Comparison of ENCODE assay signal across 13 cellular contexts in genomic region chr12:94276725-94277124, GRCh38.
A peak's percentile ranks its signal among the peaks of the same experiment; 100 is the strongest.
DNase-seq lines count a peak whose midpoint lies in the region; ATAC-seq and TF ChIP-seq lines count a peak whose summit lies in the region.
"Had no signal": no experiment of that assay in that cellular context is flagged by ENCODE, and none has a peak within 500 bp of the region (broad histone marks: within the 10 kb centered on the region; RNA-seq: fewer than 3 reads in every experiment).

No MANE protein-coding gene starts in this region.

- H3K36me3 ChIP-seq in right lobe of liver (no peaks in the 10 kb centered on the region), vagina (no peaks in the 10 kb centered on the region)

- H3K4me3 ChIP-seq in right lobe of liver: no peak overlapping the region
- no peak overlapping the region for H3K4me3 ChIP-seq in vagina
- H3K4me3 ChIP-seq: GM23248 had no signal

- ATAC-seq in right lobe of liver: peak; percentile 71 to 86 (median 75)
- no peak for ATAC-seq in HG02981 (IDR thresholded peaks at IDR 0.05; ENCODE audit: unreplicated experiment)
- ATAC-seq: HCT116 had no signal

- intact Hi-C loops in right lobe of liver (cut with DNase I): no loop called here
- intact Hi-C loops in vagina (cut with DNase I): no loop called here

- TF ChIP-seq CTCF in right lobe of liver (IDR thresholded peaks at IDR 0.05) (no peak), vagina (IDR thresholded peaks at IDR 0.05) (no peak)

- DNase-seq in amniotic epithelial cell (ENCODE audit: low read depth) (peak; percentile 12), islet precursor cell (peak; percentile 43), right lobe of liver (peak in 2 of 3 donors; percentile 36 to 57), vagina (ENCODE audit: extremely low spot score in 2 of 2) (no peak), NCI-H1092 treated with DMSO at 0.1 percent for 48 hours (lab: John Stamatoyannopoulos, UW) (no peak)
- DNase-seq in activated naive CD4-positive, alpha-beta T cell (lab: John Stamatoyannopoulos, UW): no peak
- DNase-seq: CD4-positive, alpha-beta T cell; DMS153; DMS79 treated with DMSO at 0.1 percent for 48 hours; EL; GM23248 had no signal

- 33% methylated on average over 6 of the region's 6 CpGs for WGBS in right lobe of liver (ENCODE audit: insufficient coverage, low coverage, low lambda C conversion rate, missing lambda C conversion rate)

- H3K9me3 ChIP-seq in right lobe of liver (no peaks in the 10 kb centered on the region), vagina (no peaks in the 10 kb centered on the region)

- H3K27me3 ChIP-seq in right lobe of liver (no peaks in the 10 kb centered on the region), vagina (no peaks in the 10 kb centered on the region)

- no peak for TF ChIP-seq POLR2A in right lobe of liver (IDR thresholded peaks at IDR 0.05)
- TF ChIP-seq POLR2A in vagina (IDR thresholded peaks at IDR 0.05): no peak

- H3K27ac ChIP-seq in right lobe of liver (peak overlapping the region; percentile 36 to 43 (median 42)), vagina (peak overlapping the region; percentile 33)
- H3K27ac ChIP-seq: GM23248 had no signal

- H3K4me1 ChIP-seq in right lobe of liver (peaks cover 0 to 18% (median 5%) of the 10 kb centered on the region in 4 donors), vagina (no peaks in the 10 kb centered on the region)

Comparison
In these comparisons a context has a peak if more than half of its experiments do, and no peak if none do; other contexts are left out.
1. DNase-seq: peak in amniotic epithelial cell (single experiment), islet precursor cell (single experiment) and right lobe of liver (2 of 3); none in vagina (0 of 2), NCI-H1092 treated with DMSO at 0.1 percent for 48 hours (single experiment) and activated naive CD4-positive, alpha-beta T cell (0 of 4).